14 cellular contexts compared by ENCODE assay signal in the genomic region with DNA sequence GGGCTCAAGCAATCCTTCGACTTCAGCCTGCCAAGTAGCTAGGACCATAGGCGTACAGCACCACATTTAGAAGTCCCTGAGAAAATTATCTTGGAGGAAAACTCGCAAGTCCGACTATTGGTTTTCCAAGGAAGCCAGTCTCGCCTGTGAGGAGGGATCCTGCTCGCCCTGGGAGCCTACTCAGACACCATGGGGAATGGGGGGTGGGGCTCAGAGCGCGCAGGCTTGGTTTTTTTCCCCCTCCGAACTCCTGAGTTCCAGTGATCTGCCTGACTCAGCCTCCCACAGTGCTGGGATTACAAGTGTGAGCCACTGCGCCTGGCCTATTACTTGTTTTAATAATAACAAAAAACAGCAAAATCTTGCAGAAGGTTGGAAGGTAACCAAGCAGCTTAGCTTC.
DNase-seq lines count a peak whose midpoint lies in the region; ATAC-seq and TF ChIP-seq lines count a peak whose summit lies in the region.
"Had no signal": no experiment of that assay in that cellular context is flagged by ENCODE, and none has a peak within 500 bp of the region (broad histone marks: within the 10 kb centered on the region; RNA-seq: fewer than 3 reads in every experiment).

No MANE protein-coding gene starts in this region.

- no peak for ATAC-seq in HG03280 (IDR thresholded peaks at IDR 0.05; ENCODE audit: unreplicated experiment)
- ATAC-seq: foreskin keratinocyte had no signal

- H3K9me3 Mint-ChIP-seq in activated naive CD8-positive, alpha-beta T cell treated with anti-CD3 and anti-CD28 coated beads for 36 hours: no peaks in the 10 kb centered on the region
- no peaks in the 10 kb centered on the region for H3K9me3 Mint-ChIP-seq in mesothelial cell of epicardium

- peaks cover 42% of the 10 kb centered on the region for H3K4me1 Mint-ChIP-seq in activated naive CD8-positive, alpha-beta T cell treated with anti-CD3 and anti-CD28 coated beads for 36 hours
- H3K4me1 Mint-ChIP-seq in mesothelial cell of epicardium: peaks cover 18% of the 10 kb centered on the region

- H3K9me3 ChIP-seq in BLaER1 treated with 17β-estradiol and CSF1 and Interleukin-3, amounts not matched to agents 10 nM and 100 nM (replicated peaks in 1 of 11): peaks cover 0 to 8% (median 5%) of the 10 kb centered on the region in 11 experiments; a peak in 7 of 22 replicates
- H3K9me3 ChIP-seq: BE2C, SJCRH30 had no signal

- peak overlapping the region in 9 of 10 experiments; percentile 59 to 79 (median 74); a peak in 15 of 20 replicates for H3K4me3 ChIP-seq in BLaER1 treated with 17β-estradiol and CSF1 and Interleukin-3, amounts not matched to agents 10 nM and 100 nM
- peak overlapping the region; percentile 74; the same call in 1 of the 2 replicates for H3K4me3 ChIP-seq in GM08714 (ENCODE audit: low read length)
- H3K4me3 ChIP-seq: SJCRH30 had no signal

- peak overlapping the region; percentile 81 to 96 (median 92); a peak in 11 of 22 replicates for H3K9ac ChIP-seq in BLaER1 treated with 17β-estradiol and CSF1 and Interleukin-3, amounts not matched to agents 10 nM and 100 nM

- peaks cover 3% of the 10 kb centered on the region for H3K27me3 Mint-ChIP-seq in activated naive CD8-positive, alpha-beta T cell treated with anti-CD3 and anti-CD28 coated beads for 36 hours
- H3K27me3 Mint-ChIP-seq in mesothelial cell of epicardium (ENCODE audit: low read depth): no peaks in the 10 kb centered on the region

- no peaks in the 10 kb centered on the region for H4K20me1 ChIP-seq in BLaER1 treated with 17β-estradiol and CSF1 and Interleukin-3, amounts not matched to agents 10 nM and 100 nM

- H3K4me2 ChIP-seq in BLaER1 treated with 17β-estradiol and CSF1 and Interleukin-3, amounts not matched to agents 10 nM and 100 nM: peak overlapping the region; percentile 73 to 94 (median 90)

- no peaks in the 10 kb centered on the region for H3K36me3 Mint-ChIP-seq in activated naive CD8-positive, alpha-beta T cell treated with anti-CD3 and anti-CD28 coated beads for 36 hours
- H3K36me3 Mint-ChIP-seq in mesothelial cell of epicardium: no peaks in the 10 kb centered on the region

- peaks cover 45 to 84% (median 71%) of the 10 kb centered on the region in 10 experiments for H3K4me1 ChIP-seq in BLaER1 treated with 17β-estradiol and CSF1 and Interleukin-3, amounts not matched to agents 10 nM and 100 nM
- H3K4me1 ChIP-seq: BE2C, foreskin keratinocyte, SJCRH30 had no signal

- peaks cover 0 to 10% (median 0%) of the 10 kb centered on the region in 11 experiments; a peak in 4 of 22 replicates for H3K27me3 ChIP-seq in BLaER1 treated with 17β-estradiol and CSF1 and Interleukin-3, amounts not matched to agents 10 nM and 100 nM
- H3K27me3 ChIP-seq: BE2C, foreskin keratinocyte, SJCRH30 had no signal

- peak overlapping the region in 7 of 11 experiments; percentile 91 to 97 (median 94); a peak in 12 of 22 replicates for H3K27ac ChIP-seq in BLaER1 treated with 17β-estradiol and CSF1 and Interleukin-3, amounts not matched to agents 10 nM and 100 nM
- H3K27ac ChIP-seq: foreskin keratinocyte, SJCRH30 had no signal

- TF ChIP-seq CTCF in mesothelial cell of epicardium (IDR thresholded peaks at IDR 0.05; ENCODE audit: unreplicated experiment): no peak

- H3K27ac Mint-ChIP-seq in activated naive CD8-positive, alpha-beta T cell treated with anti-CD3 and anti-CD28 coated beads for 36 hours: no peak overlapping the region
- H3K27ac Mint-ChIP-seq in mesothelial cell of epicardium: no peak overlapping the region

- no peak for DNase-seq in activated naive CD8-positive, alpha-beta T cell treated with anti-CD3 and anti-CD28 coated beads for 36 hours
- DNase-seq in mesothelial cell of epicardium (ENCODE audit: low spot score in 2 of 2, unreplicated experiment in 2 of 2) (no peak), HK-2 (ENCODE audit: unreplicated experiment) (no peak), cortex of kidney (lab: John Stamatoyannopoulos, UW) (no peak), hepatic stellate cell (ENCODE audit: low spot score) (no peak)
- DNase-seq: BE2C, foreskin keratinocyte, Karpas-422, mammary epithelial cell, NCI-H446 treated with DMSO at 0.1 percent for 48 hours, SJCRH30 had no signal

- H3K36me3 ChIP-seq in BLaER1 treated with 17β-estradiol and CSF1 and Interleukin-3, amounts not matched to agents 10 nM and 100 nM: peaks cover 0 to 11% (median 8%) of the 10 kb centered on the region in 11 experiments; a peak in 12 of 22 replicates
- H3K36me3 ChIP-seq: BE2C, SJCRH30 had no signal

- peak overlapping the region; percentile 78 for H3K4me3 Mint-ChIP-seq in activated naive CD8-positive, alpha-beta T cell treated with anti-CD3 and anti-CD28 coated beads for 36 hours
- peak overlapping the region; percentile 77 for H3K4me3 Mint-ChIP-seq in mesothelial cell of epicardium
